11 cellular contexts compared by ENCODE assay signal in genomic region chr19:45200614-45201013, GRCh38. TPM values are rescaled to one million over a fixed set of nuclear protein-coding genes. Genes with fewer than 3 reads are reported as not detected.
DNase-seq lines count a peak whose midpoint lies in the region; ATAC-seq, FAIRE-seq and TF ChIP-seq lines count a peak whose summit lies in the region.
"Had no signal": no experiment of that assay in that cellular context is flagged by ENCODE, and none has a peak within 500 bp of the region (broad histone marks: within the 10 kb centered on the region; RNA-seq: fewer than 3 reads in every experiment).

No MANE protein-coding gene starts in this region.

- H3K4me3 ChIP-seq in Karpas-422 (ENCODE audit: low read length), result no peak overlapping the region
- H3K4me3 ChIP-seq in GM12878, result no peak overlapping the region
- H3K4me3 ChIP-seq in kidney (ENCODE audit: low read length in 2 of 2), result no peak overlapping the region
- H3K4me3 ChIP-seq in MM.1S (ENCODE audit: low read length), result no peak overlapping the region
- H3K4me3 ChIP-seq: skin epidermis had no signal

- H3K9me3 ChIP-seq in Karpas-422 (ENCODE audit: low read length), result no peaks in the 10 kb centered on the region
- H3K9me3 ChIP-seq in GM12878 (replicated peaks; ENCODE audit: control insufficient read depth, insufficient read depth, low read length), result no peaks in the 10 kb centered on the region; the same call in 2 of the 3 replicates
- no peaks in the 10 kb centered on the region for H3K9me3 ChIP-seq in kidney (ENCODE audit: control insufficient read depth in 1 of 2, low read length in 2 of 2)
- H3K9me3 ChIP-seq in MM.1S (replicated peaks; ENCODE audit: insufficient read depth, low read length), result no peaks in the 10 kb centered on the region

- no TSS peak for BruUV-seq in GM12878 (replicated peaks; lab: Mats Ljungman, UMichigan)

- H2AFZ ChIP-seq in Karpas-422 (ENCODE audit: low read length) (no peak overlapping the region), GM12878 (ENCODE audit: control insufficient read depth, low read depth, low read length) (no peak overlapping the region), MM.1S (ENCODE audit: low read length) (no peak overlapping the region)

- intact Hi-C loops in GM12878 (cut with micrococcal nuclease; ENCODE audit: unreplicated experiment), result no loop called here
- intact Hi-C loops in kidney (cut with DNase I), result no loop called here

- TF ChIP-seq CTCF in AG09319 (IDR thresholded peaks at IDR 0.05; ENCODE audit: low read depth, low read length) (peak; percentile 43), GM12878 (IDR thresholded peaks at IDR 0.05 in 2 of 3, conservative IDR thresholded peaks at IDR 0.05 in 1 of 3; ENCODE audit: control insufficient read depth in 2 of 3, extremely low read depth in 1 of 3, insufficient read depth in 1 of 3, low read depth in 3 of 3, low read length in 3 of 3) (no peak), kidney (IDR thresholded peaks at IDR 0.05; ENCODE audit: borderline replicate concordance, extremely low read depth, insufficient read depth) (peak; percentile 33), MM.1S (IDR thresholded peaks at IDR 0.05; ENCODE audit: low read length) (no peak)

- H3K9ac ChIP-seq in Karpas-422 (ENCODE audit: low read length), result no peak overlapping the region
- no peak overlapping the region for H3K9ac ChIP-seq in GM12878 (ENCODE audit: control insufficient read depth, insufficient read depth, low read length)
- H3K9ac ChIP-seq in kidney (ENCODE audit: low read length in 2 of 2), result no peak overlapping the region
- H3K9ac ChIP-seq in MM.1S (ENCODE audit: low read length), result no peak overlapping the region

- H3K27me3 ChIP-seq in Karpas-422 (ENCODE audit: low read length) (no peaks in the 10 kb centered on the region), GM12878 (replicated peaks in 1 of 2; ENCODE audit: control insufficient read depth in 2 of 2, insufficient read depth in 2 of 2, low read length in 1 of 2) (no peaks in the 10 kb centered on the region), MM.1S (replicated peaks; ENCODE audit: insufficient read depth, low read length) (peaks cover 9% of the 10 kb centered on the region)

- RAD21 ChIA-PET in GM12878 (lab: Charles Lee; ENCODE audit: unreplicated experiment), result interaction anchor here (0.6 kb wide), 1 partner anchor 624 kb away, joined by 3 read pairs; no protein-coding TSS in a partner anchor

- no peak for TF ChIP-seq POLR2A in GM12878 (IDR thresholded peaks at IDR 0.05; ENCODE audit: low read depth, low read length)

- H4K20me1 ChIP-seq in Karpas-422 (ENCODE audit: insufficient read depth, low read depth, low read length) (no peaks in the 10 kb centered on the region), GM12878 (ENCODE audit: control insufficient read depth, insufficient read depth) (no peaks in the 10 kb centered on the region), MM.1S (ENCODE audit: insufficient read depth, low read length) (no peaks in the 10 kb centered on the region)

- SMC1A ChIA-PET in GM12878 (lab: Charles Lee; ENCODE audit: uncharacterized antibody, unreplicated experiment), result interaction anchor here (0.8 to 1.2 kb wide), 2 partner anchors 49 to 60 kb away, joined by 3 read pairs; no protein-coding TSS in a partner anchor

- CTCF ChIA-PET in GM12878 (lab: Yijun Ruan, JAX), result interaction anchor here (1.5 kb wide), 1 partner anchor 138 kb away, joined by 4 read pairs; no protein-coding TSS in a partner anchor
- CTCF ChIA-PET in HEK293T (lab: Yijun Ruan, JAX), result interaction anchor here (0.8 to 1.0 kb wide), 2 partner anchors 25 to 229 kb away, joined by 3 read pairs; no protein-coding TSS in a partner anchor

- no peak for ATAC-seq in GM12878

- no peak overlapping the region for H3K27ac ChIP-seq in Karpas-422 (ENCODE audit: low read length)
- H3K27ac ChIP-seq in GM12878 (ENCODE audit: control insufficient read depth, insufficient read depth), result no peak overlapping the region
- no peak overlapping the region for H3K27ac ChIP-seq in kidney (ENCODE audit: low read depth in 2 of 2, low read length in 2 of 2)
- H3K27ac ChIP-seq in MM.1S (ENCODE audit: low read length), result no peak overlapping the region
- H3K27ac ChIP-seq: HL-60, skin epidermis had no signal

- H3K4me1 ChIP-seq in Karpas-422 (ENCODE audit: low read length), result no peaks in the 10 kb centered on the region
- H3K4me1 ChIP-seq in GM12878 (ENCODE audit: control insufficient read depth, insufficient read depth, low read length), result no peaks in the 10 kb centered on the region
- no peaks in the 10 kb centered on the region for H3K4me1 ChIP-seq in kidney (ENCODE audit: control insufficient read depth in 1 of 2, insufficient read depth in 1 of 2, low read depth in 1 of 2, low read length in 2 of 2)
- H3K4me1 ChIP-seq in MM.1S (ENCODE audit: low read length), result no peaks in the 10 kb centered on the region

- POLR2A ChIA-PET in GM12878 (lab: Charles Lee) (no interaction called here), HEK293T (lab: Yijun Ruan, JAX) (no interaction called here)

- 0 out of 2 replicates have a peak, but pooled peaks have one; percentile 10 for TF ChIP-seq RAD21 in GM12878 (IDR thresholded peaks at IDR 0.05; ENCODE audit: insufficient read depth, low read depth, low read length)

- DNase-seq in AG09319 (ENCODE audit: extremely low read depth, low read depth) (peak; percentile 31), Karpas-422 (peak; percentile 65), GM12878 (ENCODE audit: low read depth, low spot score) (no peak), kidney (no peak), HEK293T (ENCODE audit: extremely low spot score) (no peak), dedifferentiated amniotic fluid mesenchymal stem cell (ENCODE audit: extremely low spot score) (no peak), MM.1S (no peak), NCI-H2196 (lab: John Stamatoyannopoulos, UW; ENCODE audit: unreplicated experiment) (no peak)
- DNase-seq: T1000 had no signal

- H3K4me2 ChIP-seq in Karpas-422 (ENCODE audit: low read depth, low read length, poor library complexity, severe bottlenecking), result no peak overlapping the region
- H3K4me2 ChIP-seq in GM12878 (ENCODE audit: control insufficient read depth, insufficient read depth), result no peak overlapping the region
- H3K4me2 ChIP-seq in MM.1S (ENCODE audit: low read depth, low read length), result no peak overlapping the region

- TF ChIP-seq EP300 in GM12878 (IDR thresholded peaks at IDR 0.05; ENCODE audit: borderline replicate concordance in 1 of 2, control insufficient read depth in 1 of 2, low read depth in 2 of 2, low read length in 2 of 2), result no peak

- no peaks in the 10 kb centered on the region for H3F3A ChIP-seq in MM.1S (ENCODE audit: insufficient read depth, low read length)

- H3K79me2 ChIP-seq in Karpas-422 (ENCODE audit: low read length) (no peaks in the 10 kb centered on the region), GM12878 (ENCODE audit: control insufficient read depth, insufficient read depth, low read length) (no peaks in the 10 kb centered on the region), MM.1S (ENCODE audit: low read length) (no peaks in the 10 kb centered on the region)

- in situ Hi-C loops in GM12878 (cut with MboI), result no loop called here

- WGBS in GM12878 (ENCODE audit: insufficient coverage, insufficient replicate concordance, low lambda C conversion rate, missing lambda C conversion rate), result 68% methylated on average over 5 of the region's 5 CpGs

- no peaks in the 10 kb centered on the region for H3K9me2 ChIP-seq in Karpas-422 (replicated peaks; ENCODE audit: insufficient read depth, low read length)
- H3K9me2 ChIP-seq in MM.1S (replicated peaks; ENCODE audit: insufficient read depth, low read length), result no peaks in the 10 kb centered on the region

- H3K36me3 ChIP-seq in Karpas-422 (ENCODE audit: insufficient read depth, low read length) (no peaks in the 10 kb centered on the region), GM12878 (ENCODE audit: control insufficient read depth in 2 of 2, insufficient read depth in 2 of 2, low read length in 1 of 2) (no peaks in the 10 kb centered on the region), kidney (ENCODE audit: control insufficient read depth in 1 of 2, insufficient read depth in 2 of 2, low read length in 2 of 2) (no peaks in the 10 kb centered on the region), MM.1S (replicated peaks; ENCODE audit: insufficient read depth, low read length) (no peaks in the 10 kb centered on the region)

- no peak for FAIRE-seq in GM12878 (lab: Jason Lieb, UNC)
- no peak for FAIRE-seq in kidney (lab: Jason Lieb, UNC)

RNA-seq across cellular contexts. Expression of gene BLOC1S3, which starts 22.0 kb away (rescaled TPM):
- total RNA-seq in Karpas-422 (2014; rRNA removed; shearing (Covaris generic); ENCODE audit: low replicate concordance), result 4.4 and 8.5 TPM in 2 replicates
- total RNA-seq in GM12878 (2013; cell fraction: nucleolus; rRNA removed), result 8.3 and 8.9 TPM in 2 replicates
- total RNA-seq in GM12878 (2014; rRNA removed) (4.2 and 4.4 TPM in 2 replicates), GM12878 (2014; rRNA removed; fragmentation: Illumina TruSeq; extraction: Trizol) (3.6 and 4.1 TPM in 2 replicates), GM12878 (2021) (17.0 and 18.3 TPM in 2 replicates), kidney (13.2 TPM)
- polyA plus RNA-seq in GM12878 (2011; ENCODE audit: low read depth), result 4.9 TPM
- polyA plus RNA-seq in GM12878 (2011; rRNA removed) (4.5 and 10.0 TPM in 2 replicates), GM12878 (2014; fragmentation: Illumina TruSeq; extraction: Trizol) (8.0 and 9.3 TPM in 2 replicates), GM12878 (2014; fragmentation: Nextera tagmentation; extraction: Ambion mirVana) (10 to 100 TPM; 10.0 to 14.5 TPM), GM12878 (2014; rRNA removed) (10.8 and 14.9 TPM in 2 replicates), GM12878 (2016; fragmentation: Nextera tagmentation; extraction: Ambion mirVana) (10 to 100 TPM; 14.7 to 15.0 TPM), kidney (ENCODE audit: insufficient read depth, low read depth, low replicate concordance) (5.2 TPM)
- polyA plus RNA-seq in GM12878 (2011; cell fraction: cytosol; rRNA removed), result 10.0 and 11.6 TPM in 2 replicates
- 6.6 and 7.7 TPM in 2 replicates for polyA plus RNA-seq in GM12878 (2011; cell fraction: nucleus; rRNA removed)
- polyA plus RNA-seq in GM12878 (2012), result 9.9 and 10.1 TPM in 2 replicates
- 11.9 and 15.3 TPM in 2 replicates for polyA minus RNA-seq in GM12878 (2011; rRNA and poly(A)+ RNA removed)
- polyA minus RNA-seq in GM12878 (2011; cell fraction: cytosol; rRNA and poly(A)+ RNA removed), result 6.5 and 6.9 TPM in 2 replicates
- polyA minus RNA-seq in GM12878 (2011; cell fraction: nucleus; rRNA and poly(A)+ RNA removed), result 4.2 and 7.9 TPM in 2 replicates

RNA-seq across cellular contexts. Expression of gene TRAPPC6A, which starts 22.6 kb away (rescaled TPM):
- total RNA-seq in Karpas-422 (2014; rRNA removed; shearing (Covaris generic); ENCODE audit: low replicate concordance), result 32.2 and 62.8 TPM in 2 replicates
- 3.3 and 5.8 TPM in 2 replicates for total RNA-seq in GM12878 (2013; cell fraction: nucleolus; rRNA removed)
- total RNA-seq in GM12878 (2014; rRNA removed), result 46.8 and 48.8 TPM in 2 replicates
- 21.5 and 23.8 TPM in 2 replicates for total RNA-seq in GM12878 (2014; rRNA removed; fragmentation: Illumina TruSeq; extraction: Trizol)
- 62.8 and 66.8 TPM in 2 replicates for total RNA-seq in GM12878 (2021)
- polyA plus RNA-seq in GM12878 (2011; ENCODE audit: low read depth), result 37.6 TPM
- 15.1 and 24.9 TPM in 2 replicates for polyA plus RNA-seq in GM12878 (2011; rRNA removed)
- polyA plus RNA-seq in GM12878 (2011; cell fraction: cytosol; rRNA removed), result 59.6 and 60.5 TPM in 2 replicates
- 31.2 and 40.5 TPM in 2 replicates for polyA plus RNA-seq in GM12878 (2011; cell fraction: nucleus; rRNA removed)
- polyA plus RNA-seq in GM12878 (2012), result 90.0 and 92.6 TPM in 2 replicates
- 1.4 and 16.8 TPM in 2 replicates for polyA plus RNA-seq in GM12878 (2014; fragmentation: Illumina TruSeq; extraction: Trizol)
- polyA plus RNA-seq in GM12878 (2014; fragmentation: Nextera tagmentation; extraction: Ambion mirVana), result 10 to 100 TPM in 1 of 2 experiments, 1 to 10 TPM in 1; 1.8 to 20.3 TPM
- 66.7 and 68.2 TPM in 2 replicates for polyA plus RNA-seq in GM12878 (2014; rRNA removed)
- 10 to 100 TPM; 82.8 to 83.9 TPM for polyA plus RNA-seq in GM12878 (2016; fragmentation: Nextera tagmentation; extraction: Ambion mirVana)
- polyA minus RNA-seq in GM12878 (2011; rRNA and poly(A)+ RNA removed), result 3.4 and 16.2 TPM in 2 replicates
- polyA minus RNA-seq in GM12878 (2011; cell fraction: cytosol; rRNA and poly(A)+ RNA removed), result 3.7 and 7.6 TPM in 2 replicates
- polyA minus RNA-seq in GM12878 (2011; cell fraction: nucleus; rRNA and poly(A)+ RNA removed), result 3.6 and 3.9 TPM in 2 replicates
- 37.2 TPM for total RNA-seq in kidney
- 123 TPM for polyA plus RNA-seq in kidney (ENCODE audit: insufficient read depth, low read depth, low replicate concordance)

RNA-seq across cellular contexts. Expression of gene NKPD1, which starts 39.8 kb away (rescaled TPM):
- 1.2 TPM in 1 of 2 replicates, not detected in the other for total RNA-seq in Karpas-422 (2014; rRNA removed; shearing (Covaris generic); ENCODE audit: low replicate concordance)
- total RNA-seq in GM12878 (2013; cell fraction: nucleolus; rRNA removed), result 1.4 and 1.6 TPM in 2 replicates
- total RNA-seq in GM12878 (2014; rRNA removed) (0.05 and 0.06 TPM in 2 replicates), GM12878 (2014; rRNA removed; fragmentation: Illumina TruSeq; extraction: Trizol) (not detected in 2 replicates), GM12878 (2021) (0.05 and 0.13 TPM in 2 replicates), kidney (0.09 TPM)
- polyA plus RNA-seq in GM12878 (2011; ENCODE audit: low read depth), result not detected
- polyA plus RNA-seq in GM12878 (2011; rRNA removed) (not detected in 2 replicates), GM12878 (2014; fragmentation: Illumina TruSeq; extraction: Trizol) (not detected in 2 replicates), GM12878 (2014; fragmentation: Nextera tagmentation; extraction: Ambion mirVana) (not detected), GM12878 (2014; rRNA removed) (0.04 and 0.18 TPM in 2 replicates), GM12878 (2016; fragmentation: Nextera tagmentation; extraction: Ambion mirVana) (not detected), kidney (ENCODE audit: insufficient read depth, low read depth, low replicate concordance) (not detected)
- polyA plus RNA-seq in GM12878 (2011; cell fraction: cytosol; rRNA removed), result 0.03 TPM in 1 of 2 replicates, not detected in the other
- polyA plus RNA-seq in GM12878 (2011; cell fraction: nucleus; rRNA removed), result 0.28 and 0.37 TPM in 2 replicates
- 0.14 and 0.17 TPM in 2 replicates for polyA plus RNA-seq in GM12878 (2012)
- 0.05 TPM in 1 of 2 replicates, not detected in the other for polyA minus RNA-seq in GM12878 (2011; rRNA and poly(A)+ RNA removed)
- polyA minus RNA-seq in GM12878 (2011; cell fraction: cytosol; rRNA and poly(A)+ RNA removed), result not detected in 2 replicates
- polyA minus RNA-seq in GM12878 (2011; cell fraction: nucleus; rRNA and poly(A)+ RNA removed), result 0.12 TPM in 1 of 2 replicates, not detected in the other

RNA-seq across cellular contexts. Expression of gene EXOC3L2, which starts 44.6 kb away (rescaled TPM):
- not detected in 2 replicates for total RNA-seq in Karpas-422 (2014; rRNA removed; shearing (Covaris generic); ENCODE audit: low replicate concordance)
- not detected in 2 replicates for total RNA-seq in GM12878 (2013; cell fraction: nucleolus; rRNA removed)
- total RNA-seq in GM12878 (2014; rRNA removed) (not detected in 2 replicates), GM12878 (2014; rRNA removed; fragmentation: Illumina TruSeq; extraction: Trizol) (not detected in 2 replicates), GM12878 (2021) (0.08 TPM in 1 of 2 replicates, not detected in the other), kidney (19.0 TPM)
- not detected for polyA plus RNA-seq in GM12878 (2011; ENCODE audit: low read depth)
- polyA plus RNA-seq in GM12878 (2011; rRNA removed) (not detected in 2 replicates), GM12878 (2014; fragmentation: Illumina TruSeq; extraction: Trizol) (not detected in 2 replicates), GM12878 (2014; fragmentation: Nextera tagmentation; extraction: Ambion mirVana) (not detected), GM12878 (2014; rRNA removed) (not detected in 2 replicates), GM12878 (2016; fragmentation: Nextera tagmentation; extraction: Ambion mirVana) (not detected), kidney (ENCODE audit: insufficient read depth, low read depth, low replicate concordance) (15.4 TPM)
- 0.02 TPM in 1 of 2 replicates, not detected in the other for polyA plus RNA-seq in GM12878 (2011; cell fraction: cytosol; rRNA removed)
- polyA plus RNA-seq in GM12878 (2011; cell fraction: nucleus; rRNA removed), result not detected in 2 replicates
- polyA plus RNA-seq in GM12878 (2012), result 0.03 TPM in 1 of 2 replicates, not detected in the other
- polyA minus RNA-seq in GM12878 (2011; rRNA and poly(A)+ RNA removed), result not detected in 2 replicates
- polyA minus RNA-seq in GM12878 (2011; cell fraction: cytosol; rRNA and poly(A)+ RNA removed), result not detected in 2 replicates
- not detected in 2 replicates for polyA minus RNA-seq in GM12878 (2011; cell fraction: nucleus; rRNA and poly(A)+ RNA removed)

RNA-seq across cellular contexts. Expression of gene MARK4, which starts 50.5 kb away (rescaled TPM):
- 17.9 and 20.2 TPM in 2 replicates for total RNA-seq in Karpas-422 (2014; rRNA removed; shearing (Covaris generic); ENCODE audit: low replicate concordance)
- 30.1 and 31.1 TPM in 2 replicates for total RNA-seq in GM12878 (2013; cell fraction: nucleolus; rRNA removed)
- total RNA-seq in GM12878 (2014; rRNA removed), result 4.5 and 6.4 TPM in 2 replicates
- 3.7 and 3.8 TPM in 2 replicates for total RNA-seq in GM12878 (2014; rRNA removed; fragmentation: Illumina TruSeq; extraction: Trizol)
- total RNA-seq in GM12878 (2021), result 20.4 and 24.3 TPM in 2 replicates
- 5.2 TPM for polyA plus RNA-seq in GM12878 (2011; ENCODE audit: low read depth)
- polyA plus RNA-seq in GM12878 (2011; rRNA removed), result 6.6 TPM in 2 replicates
- 4.8 and 6.8 TPM in 2 replicates for polyA plus RNA-seq in GM12878 (2011; cell fraction: cytosol; rRNA removed)
- polyA plus RNA-seq in GM12878 (2011; cell fraction: nucleus; rRNA removed), result 11.3 and 14.1 TPM in 2 replicates
- 12.9 and 20.2 TPM in 2 replicates for polyA plus RNA-seq in GM12878 (2012)
- polyA plus RNA-seq in GM12878 (2014; fragmentation: Illumina TruSeq; extraction: Trizol), result 7.8 and 16.9 TPM in 2 replicates
- polyA plus RNA-seq in GM12878 (2014; fragmentation: Nextera tagmentation; extraction: Ambion mirVana), result under 1 TPM; 0.66 TPM
- polyA plus RNA-seq in GM12878 (2014; rRNA removed), result 10.5 and 12.1 TPM in 2 replicates
- 1 to 10 TPM; 2.0 to 2.7 TPM for polyA plus RNA-seq in GM12878 (2016; fragmentation: Nextera tagmentation; extraction: Ambion mirVana)
- polyA minus RNA-seq in GM12878 (2011; rRNA and poly(A)+ RNA removed), result 15.8 and 18.2 TPM in 2 replicates
- polyA minus RNA-seq in GM12878 (2011; cell fraction: cytosol; rRNA and poly(A)+ RNA removed), result 8.2 and 9.4 TPM in 2 replicates
- polyA minus RNA-seq in GM12878 (2011; cell fraction: nucleus; rRNA and poly(A)+ RNA removed), result 3.5 and 5.2 TPM in 2 replicates
- total RNA-seq in kidney, result 29.7 TPM
- polyA plus RNA-seq in kidney (ENCODE audit: insufficient read depth, low read depth, low replicate concordance), result 13.6 TPM

Comparison
In these comparisons a context has a peak if more than half of its experiments do, and no peak if none do; other contexts are left out.
1. DNase-seq: peak in AG09319 (single experiment) and Karpas-422 (single experiment); none in GM12878 (single experiment), kidney (single experiment), HEK293T (single experiment), dedifferentiated amniotic fluid mesenchymal stem cell (single experiment), MM.1S (single experiment) and NCI-H2196 (single experiment).
2. CTCF ChIP-seq: peak in AG09319 (single experiment) and kidney (single experiment); none in GM12878 (0 of 3) and MM.1S (single experiment).